8 cellular contexts compared by ENCODE assay signal in the genomic region with DNA sequence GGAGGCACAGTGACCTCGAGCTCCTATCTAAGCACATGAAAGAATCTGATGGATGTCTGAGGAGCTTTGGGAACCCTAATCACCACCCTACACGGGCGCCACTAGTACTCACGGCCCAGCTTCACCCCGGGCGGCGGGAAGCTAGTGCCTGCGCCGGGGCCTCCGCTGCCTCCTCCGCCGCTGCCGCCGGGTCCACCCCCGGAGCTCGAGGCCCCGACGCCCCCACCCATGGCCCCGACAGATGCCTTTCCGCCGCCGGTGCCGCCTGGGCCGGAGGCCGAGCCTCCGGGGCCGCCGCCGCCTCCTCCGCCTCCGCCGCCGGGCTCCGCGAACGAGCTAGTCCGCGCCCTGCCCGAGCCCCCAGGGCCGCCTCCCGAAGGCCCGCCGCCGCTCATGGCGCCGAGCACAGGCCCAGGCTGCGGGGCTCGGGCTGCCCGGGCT. TPM values are rescaled to one million over a fixed set of nuclear protein-coding genes. Genes with fewer than 3 reads are reported as not detected.
A peak's percentile ranks its signal among the peaks of the same experiment; 100 is the strongest.
DNase-seq lines count a peak whose midpoint lies in the region; ATAC-seq, FAIRE-seq and TF ChIP-seq lines count a peak whose summit lies in the region.

No MANE protein-coding gene starts in this region.

- no peak for TF ChIP-seq CTCF in Calu3 (IDR thresholded peaks at IDR 0.05; ENCODE audit: unreplicated experiment)

- H3K27ac ChIP-seq in right cardiac atrium (ENCODE audit: low read length) (peak overlapping the region; percentile 44), small intestine (ENCODE audit: low read depth in 1 of 2, low read length in 1 of 2) (peak overlapping the region; percentile 92)

- peak overlapping the region; percentile 79 for H3K27ac Mint-ChIP-seq in Calu3 (ENCODE audit: unreplicated experiment)
- H3K27ac Mint-ChIP-seq in activated CD8-positive, alpha-beta T cell treated with anti-CD3 and anti-CD28 coated beads, Interleukin-2, amount 10 ng/mL, durations not matched to agents 7 days and 5 days, result peak overlapping the region; percentile 83

- POLR2A ChIA-PET in HEK293T (lab: Yijun Ruan, JAX), result interaction anchor here (0.6 to 8.0 kb wide), 14 partner anchors 10 to 283 kb away, joined by 3 to 140 read pairs (median 4); a partner anchor contains a TSS
- POLR2A ChIA-PET in activated CD8-positive, alpha-beta T cell treated with anti-CD3 and anti-CD28 coated beads, Interleukin-2, amount 10 ng/mL, durations not matched to agents 7 days and 5 days (lab: Charles Lee), result interaction anchor here (0.9 to 2.4 kb wide), 4 partner anchors 9 to 43 kb away, joined by 3 to 15 read pairs (median 6); no protein-coding TSS in a partner anchor

- CTCF ChIA-PET in Calu3 (lab: Charles Lee) (interaction anchor here (0.6 to 1.3 kb wide), 4 partner anchors 9 to 1789 kb away, joined by 3 to 11 read pairs (median 4); a partner anchor contains a TSS), HEK293T (lab: Yijun Ruan, JAX) (interaction anchor here (1.7 kb wide), 1 partner anchor 37 kb away, joined by 10 read pairs; no protein-coding TSS in a partner anchor)
- CTCF ChIA-PET in activated CD8-positive, alpha-beta T cell treated with anti-CD3 and anti-CD28 coated beads, Interleukin-2, amount 10 ng/mL, durations not matched to agents 7 days and 5 days (lab: Charles Lee), result interaction anchor here (0.9 to 9.0 kb wide), 15 partner anchors 9 to 134 kb away, joined by 3 to 113 read pairs (median 7); a partner anchor contains a TSS

- peaks cover 5% of the 10 kb centered on the region for H3K4me1 ChIP-seq in right cardiac atrium (ENCODE audit: control insufficient read depth, insufficient read depth, low read length)
- peaks cover 0 to 4% of the 10 kb centered on the region in 2 donors for H3K4me1 ChIP-seq in small intestine (ENCODE audit: control insufficient read depth in 2 of 2, insufficient read depth in 1 of 2, low read depth in 1 of 2, low read length in 1 of 2)

- H3K27me3 ChIP-seq in right cardiac atrium (ENCODE audit: control insufficient read depth, insufficient read depth) (no peaks in the 10 kb centered on the region), small intestine (ENCODE audit: control insufficient read depth in 2 of 2, insufficient read depth in 2 of 2, low read length in 2 of 2) (no peaks in the 10 kb centered on the region)

- H3K27me3 Mint-ChIP-seq in Calu3 (ENCODE audit: unreplicated experiment), result no peaks in the 10 kb centered on the region
- no peaks in the 10 kb centered on the region for H3K27me3 Mint-ChIP-seq in activated CD8-positive, alpha-beta T cell treated with anti-CD3 and anti-CD28 coated beads, Interleukin-2, amount 10 ng/mL, durations not matched to agents 7 days and 5 days (ENCODE audit: low read depth)

- peak; percentile 33 for DNase-seq in Calu3
- DNase-seq in HEK293T (ENCODE audit: extremely low spot score), result no peak
- DNase-seq in activated CD8-positive, alpha-beta T cell treated with anti-CD3 and anti-CD28 coated beads, Interleukin-2, amount 10 ng/mL, durations not matched to agents 7 days and 5 days, result no peak
- DNase-seq in right cardiac atrium, result no peak
- DNase-seq in small intestine, result no peak
- DNase-seq in MV-4-11 (lab: John Stamatoyannopoulos, UW), result no peak
- DNase-seq in NCI-H524 (lab: John Stamatoyannopoulos, UW), result no peak
- no peak for DNase-seq in NCI-H2081 treated with DMSO at 0.1 percent for 48 hours (lab: John Stamatoyannopoulos, UW)

- peaks cover 40% of the 10 kb centered on the region for H3K4me1 Mint-ChIP-seq in Calu3 (ENCODE audit: low read depth, unreplicated experiment)
- H3K4me1 Mint-ChIP-seq in activated CD8-positive, alpha-beta T cell treated with anti-CD3 and anti-CD28 coated beads, Interleukin-2, amount 10 ng/mL, durations not matched to agents 7 days and 5 days (ENCODE audit: low read depth), result peaks cover 54% of the 10 kb centered on the region

- no peak for ATAC-seq in activated CD8-positive, alpha-beta T cell treated with anti-CD3 and anti-CD28 coated beads, Interleukin-2, amount 10 ng/mL, durations not matched to agents 7 days and 5 days
- ATAC-seq in right cardiac atrium, result no peak

- H3K9me3 ChIP-seq in right cardiac atrium (ENCODE audit: control insufficient read depth, low read length) (no peaks in the 10 kb centered on the region), small intestine (ENCODE audit: control insufficient read depth, low read depth) (no peaks in the 10 kb centered on the region)

- H3K4me3 ChIP-seq in right cardiac atrium (ENCODE audit: low read length), result peak overlapping the region; percentile 94
- peak overlapping the region; percentile 67 to 97 for H3K4me3 ChIP-seq in small intestine (ENCODE audit: low read depth in 1 of 2, low read length in 2 of 2)

- no peak for FAIRE-seq in small intestine (lab: Jason Lieb, UNC)

- no TSS peak for BruUV-seq in Calu3 (replicated peaks; lab: Mats Ljungman, UMichigan)

- under 1% methylated on average over 49 of the region's 49 CpGs for WGBS in right cardiac atrium
- 0 to 1% (median 1%) methylated on average over 28 to 49 of the region's 49 CpGs for WGBS in small intestine, 3 donors

- no peaks in the 10 kb centered on the region for H3K36me3 ChIP-seq in small intestine (ENCODE audit: control insufficient read depth in 2 of 2, insufficient read depth in 2 of 2, low read length in 2 of 2)

- no peaks in the 10 kb centered on the region for H3K9me3 Mint-ChIP-seq in Calu3 (ENCODE audit: low read depth, unreplicated experiment)
- H3K9me3 Mint-ChIP-seq in activated CD8-positive, alpha-beta T cell treated with anti-CD3 and anti-CD28 coated beads, Interleukin-2, amount 10 ng/mL, durations not matched to agents 7 days and 5 days (ENCODE audit: insufficient read depth), result no peaks in the 10 kb centered on the region

- H3K36me3 Mint-ChIP-seq in Calu3 (ENCODE audit: insufficient read depth, unreplicated experiment), result peaks cover 85% of the 10 kb centered on the region
- H3K36me3 Mint-ChIP-seq in activated CD8-positive, alpha-beta T cell treated with anti-CD3 and anti-CD28 coated beads, Interleukin-2, amount 10 ng/mL, durations not matched to agents 7 days and 5 days (ENCODE audit: low read depth), result peaks cover 18% of the 10 kb centered on the region

- intact Hi-C loops in Calu3 (cut with micrococcal nuclease; ENCODE audit: unreplicated experiment) (no loop called here), right cardiac atrium (cut with DNase I) (no loop called here)

- H3K4me3 Mint-ChIP-seq in Calu3 (ENCODE audit: low read depth, unreplicated experiment), result peak overlapping the region; percentile 75
- H3K4me3 Mint-ChIP-seq in activated CD8-positive, alpha-beta T cell treated with anti-CD3 and anti-CD28 coated beads, Interleukin-2, amount 10 ng/mL, durations not matched to agents 7 days and 5 days, result peak overlapping the region; percentile 90

TF ChIP-seq in HEK293T, 16 proteins besides CTCF, POLR2A, EP300 and RAD21:
- 0 out of 2 replicates have a peak, but pooled peaks have one; percentile 41 for TF ChIP-seq ARNT (IDR thresholded peaks at IDR 0.05)
- TF ChIP-seq L3MBTL2 (conservative IDR thresholded peaks at IDR 0.05), result no peak
- TF ChIP-seq SP1 (IDR thresholded peaks at IDR 0.05), result no peak

RNA-seq across cellular contexts. Expression of a gene that starts 0.3 kb away (rescaled TPM):
- 58.8 and 60.6 TPM in 2 replicates for total RNA-seq in Calu3 (2022)
- 10 to 100 TPM; 48.2 to 49.0 TPM for total RNA-seq in activated CD8-positive, alpha-beta T cell treated with anti-CD3 and anti-CD28 coated beads, Interleukin-2, amount 10 ng/mL, durations not matched to agents 7 days and 5 days
- 10 to 100 TPM; 32.0 to 37.3 (median 34.9) TPM for total RNA-seq in right cardiac atrium
- 46.5 TPM for polyA plus RNA-seq in right cardiac atrium
- polyA plus RNA-seq in small intestine, result 10 to 100 TPM; 48.5 to 70.9 (median 70.3) TPM

RNA-seq across cellular contexts. Expression of a gene that starts 12.8 kb away (rescaled TPM):
- total RNA-seq in Calu3 (2022), result 100 and 124 TPM in 2 replicates
- total RNA-seq in activated CD8-positive, alpha-beta T cell treated with anti-CD3 and anti-CD28 coated beads, Interleukin-2, amount 10 ng/mL, durations not matched to agents 7 days and 5 days, result 10 to 100 TPM; 49.9 to 54.5 TPM
- total RNA-seq in right cardiac atrium, result 10 to 100 TPM; 33.3 to 58.1 (median 48.1) TPM
- polyA plus RNA-seq in right cardiac atrium, result 39.1 TPM
- 10 to 100 TPM; 28.6 to 51.6 (median 31.8) TPM for polyA plus RNA-seq in small intestine

RNA-seq across cellular contexts. Expression of a gene that starts 22.0 kb away (rescaled TPM):
- 25.4 and 32.3 TPM in 2 replicates for total RNA-seq in Calu3 (2022)
- 10 to 100 TPM; 19.5 to 21.5 TPM for total RNA-seq in activated CD8-positive, alpha-beta T cell treated with anti-CD3 and anti-CD28 coated beads, Interleukin-2, amount 10 ng/mL, durations not matched to agents 7 days and 5 days
- total RNA-seq in right cardiac atrium, result 1 to 10 TPM; 5.4 to 7.3 (median 6.5) TPM
- polyA plus RNA-seq in right cardiac atrium, result 3.3 TPM
- 1 to 10 TPM; 3.2 to 4.8 (median 4.0) TPM for polyA plus RNA-seq in small intestine

RNA-seq across cellular contexts. Expression of a gene that starts 24.6 kb away (rescaled TPM):
- total RNA-seq in Calu3 (2022) (67.5 and 78.3 TPM in 2 replicates), right cardiac atrium (10 to 100 TPM; 14.6 to 19.9 (median 17.8) TPM)
- 10 to 100 TPM; 31.8 to 36.0 TPM for total RNA-seq in activated CD8-positive, alpha-beta T cell treated with anti-CD3 and anti-CD28 coated beads, Interleukin-2, amount 10 ng/mL, durations not matched to agents 7 days and 5 days
- polyA plus RNA-seq in right cardiac atrium (21.6 TPM), small intestine (10 to 100 TPM; 22.8 to 41.3 (median 38.5) TPM)

RNA-seq across cellular contexts. Expression of a gene that starts 27.0 kb away (rescaled TPM):
- total RNA-seq in Calu3 (2022), result 72.6 and 75.5 TPM in 2 replicates
- total RNA-seq in activated CD8-positive, alpha-beta T cell treated with anti-CD3 and anti-CD28 coated beads, Interleukin-2, amount 10 ng/mL, durations not matched to agents 7 days and 5 days, result 10 to 100 TPM; 73.1 to 83.8 TPM
- 10 to 100 TPM; 36.4 to 42.7 (median 39.6) TPM for total RNA-seq in right cardiac atrium
- 28.6 TPM for polyA plus RNA-seq in right cardiac atrium
- polyA plus RNA-seq in small intestine, result 10 to 100 TPM; 14.1 to 29.8 (median 18.1) TPM
